ENCODE assay signal across 1 cellular context in genomic region chr12:55681142-55682077, GRCh38.
TF ChIP-seq lines count a peak whose summit lies in the region.

No MANE protein-coding gene starts in this region.

TF ChIP-seq in HepG2, 621 proteins besides CTCF, POLR2A, EP300 and RAD21 (continued from another document and continues in another):
- TF ChIP-seq NR2F6 (IDR thresholded peaks at IDR 0.05) (no peak), NR2F6 (CRISPR knock-in tag; IDR thresholded peaks at IDR 0.05) (no peak; the same call in none of the 2 replicates), HNF4G (IDR thresholded peaks at IDR 0.05; ENCODE audit: borderline replicate concordance, low read depth, low read length) (peak; percentile 89), HNF4G (CRISPR knock-in tag; IDR thresholded peaks at IDR 0.05; ENCODE audit: borderline replicate concordance, low read depth) (peak; percentile 95), GLMP (CRISPR knock-in tag; IDR thresholded peaks at IDR 0.05; ENCODE audit: borderline replicate concordance) (no peak), ZNF607 (CRISPR knock-in tag; IDR thresholded peaks at IDR 0.05; ENCODE audit: borderline replicate concordance) (no peak), CEBPG (CRISPR knock-in tag; IDR thresholded peaks at IDR 0.05) (peak; percentile 54; the same call in 1 of the 2 replicates), ZNF124 (CRISPR knock-in tag; IDR thresholded peaks at IDR 0.05) (peak; percentile 52; the same call in 1 of the 2 replicates), ZNF382 (CRISPR knock-in tag; IDR thresholded peaks at IDR 0.05; ENCODE audit: borderline replicate concordance) (no peak), ELF4 (CRISPR knock-in tag; IDR thresholded peaks at IDR 0.05; ENCODE audit: borderline replicate concordance) (no peak), ZNF235 (CRISPR knock-in tag; IDR thresholded peaks at IDR 0.05; ENCODE audit: borderline replicate concordance) (no peak), BRD4 (CRISPR knock-in tag; IDR thresholded peaks at IDR 0.05) (no peak), ZFP37 (CRISPR knock-in tag; IDR thresholded peaks at IDR 0.05; ENCODE audit: borderline replicate concordance) (no peak), CBFB (CRISPR knock-in tag; IDR thresholded peaks at IDR 0.05) (no peak), TRIM24 (CRISPR knock-in tag; IDR thresholded peaks at IDR 0.05) (no peak), PLRG1 (conservative IDR thresholded peaks at IDR 0.05) (no peak), MBNL3 (CRISPR knock-in tag; conservative IDR thresholded peaks at IDR 0.05) (no peak), ZNF562 (CRISPR knock-in tag; IDR thresholded peaks at IDR 0.05; ENCODE audit: borderline replicate concordance) (no peak), MXI1 (IDR thresholded peaks at IDR 0.05; ENCODE audit: borderline replicate concordance, low read depth, low read length) (peak; percentile 22; the same call in 1 of the 3 replicates), ZNF513 (CRISPR knock-in tag; conservative IDR thresholded peaks at IDR 0.05) (no peak), RBM39 (IDR thresholded peaks at IDR 0.05; ENCODE audit: low read depth, low read length, poor library complexity, severe bottlenecking) (no peak), IKZF4 (CRISPR knock-in tag; IDR thresholded peaks at IDR 0.05; ENCODE audit: borderline replicate concordance, low read depth, not compliant biosample characterization) (no peak), RXRB (CRISPR knock-in tag; IDR thresholded peaks at IDR 0.05; ENCODE audit: borderline replicate concordance) (peak; percentile 33; the same call in 1 of the 2 replicates), RFXANK (CRISPR knock-in tag; IDR thresholded peaks at IDR 0.05) (peak; percentile 33; the same call in 1 of the 2 replicates), JUND (CRISPR knock-in tag; IDR thresholded peaks at IDR 0.05) (no peak), DZIP1 (CRISPR knock-in tag; IDR thresholded peaks at IDR 0.05) (no peak), CENPT (CRISPR knock-in tag; IDR thresholded peaks at IDR 0.05; ENCODE audit: low read depth) (no peak), ZNF512 (CRISPR knock-in tag; IDR thresholded peaks at IDR 0.05) (no peak), PATZ1 (CRISPR knock-in tag; IDR thresholded peaks at IDR 0.05) (peak; percentile 97), TAF15 (IDR thresholded peaks at IDR 0.05; ENCODE audit: low read depth, low read length, poor library complexity, severe bottlenecking) (no peak), CREB1 (IDR thresholded peaks at IDR 0.05) (no peak), CREB1 (CRISPR knock-in tag; IDR thresholded peaks at IDR 0.05) (peak; percentile 41; the same call in 1 of the 2 replicates), MTF2 (CRISPR knock-in tag; IDR thresholded peaks at IDR 0.05; ENCODE audit: borderline replicate concordance) (0 out of 2 replicates have a peak, but pooled peaks have one; percentile 71), RBM22 (optimal IDR thresholded peaks at IDR 0.05; ENCODE audit: low read length) (no peak), ZNF839 (CRISPR knock-in tag; IDR thresholded peaks at IDR 0.05; ENCODE audit: borderline replicate concordance) (no peak), ZNF530 (CRISPR knock-in tag; IDR thresholded peaks at IDR 0.05; ENCODE audit: low read depth) (no peak), TEAD3 (CRISPR knock-in tag; optimal IDR thresholded peaks at IDR 0.05; ENCODE audit: borderline replicate concordance) (peak; percentile 92), EHMT2 (IDR thresholded peaks at IDR 0.05; ENCODE audit: borderline replicate concordance, low read depth, low read length) (no peak), HNF1B (CRISPR knock-in tag; IDR thresholded peaks at IDR 0.05) (peak; percentile 30; the same call in 1 of the 2 replicates), ISX (CRISPR knock-in tag; conservative IDR thresholded peaks at IDR 0.05) (no peak), ZNF282 (IDR thresholded peaks at IDR 0.05; ENCODE audit: partially characterized antibody) (no peak), ZNF772 (CRISPR knock-in tag; IDR thresholded peaks at IDR 0.05) (peak; percentile 80), KDM2A (CRISPR knock-in tag; IDR thresholded peaks at IDR 0.05; ENCODE audit: borderline replicate concordance, low read depth) (peak; percentile 68; the same call in 1 of the 2 replicates), HNRNPLL (IDR thresholded peaks at IDR 0.05; ENCODE audit: low read depth, low read length, poor library complexity, severe bottlenecking) (peak; percentile 44), PTBP1 (IDR thresholded peaks at IDR 0.05; ENCODE audit: low read depth, low read length, poor library complexity, severe bottlenecking) (no peak), ZNF652 (CRISPR knock-in tag; IDR thresholded peaks at IDR 0.05; ENCODE audit: borderline replicate concordance, low read depth) (peak; percentile 23; the same call in 1 of the 2 replicates), FIP1L1 (IDR thresholded peaks at IDR 0.05; ENCODE audit: borderline replicate concordance, insufficient read depth, low read depth, low read length) (no peak), ZNF616 (CRISPR knock-in tag; IDR thresholded peaks at IDR 0.05; ENCODE audit: low read depth) (no peak), HNRNPL (IDR thresholded peaks at IDR 0.05; ENCODE audit: low read depth, low read length) (peak; percentile 93), ZNF496 (CRISPR knock-in tag; IDR thresholded peaks at IDR 0.05; ENCODE audit: insufficient replicate concordance) (no peak), ZNF770 (CRISPR knock-in tag; IDR thresholded peaks at IDR 0.05) (no peak), HBP1 (CRISPR knock-in tag; IDR thresholded peaks at IDR 0.05; ENCODE audit: low read depth) (no peak), MIER2 (CRISPR knock-in tag; IDR thresholded peaks at IDR 0.05) (no peak), PAX8 (CRISPR knock-in tag; IDR thresholded peaks at IDR 0.05; ENCODE audit: borderline replicate concordance) (no peak), PCBP2 (optimal IDR thresholded peaks at IDR 0.05; ENCODE audit: low read depth, low read length, poor library complexity, severe bottlenecking) (no peak), GTF3A (CRISPR knock-in tag; conservative IDR thresholded peaks at IDR 0.05) (no peak), AHR (CRISPR knock-in tag; IDR thresholded peaks at IDR 0.05) (no peak), HNRNPUL1 (IDR thresholded peaks at IDR 0.05; ENCODE audit: low read depth, low read length) (no peak)
